In genomic region chr1:41242645-41243171, GRCh38 we compare ENCODE assay signal across 8 cellular contexts. TPM values are rescaled to one million over a fixed set of nuclear protein-coding genes. Genes with fewer than 3 reads are reported as not detected.
DNase-seq lines count a peak whose midpoint lies in the region; ATAC-seq and TF ChIP-seq lines count a peak whose summit lies in the region.

No MANE protein-coding gene starts in this region.

- H3K4me3 ChIP-seq in OCI-LY7 (ENCODE audit: low read depth, low read length, poor library complexity, severe bottlenecking) (peak overlapping the region; percentile 69), endodermal cell (ENCODE audit: low read length) (peak overlapping the region; percentile 72), neural progenitor cell (peak overlapping the region; percentile 94)

- peaks cover 30% of the 10 kb centered on the region; the same call in 1 of the 2 replicates for H3K79me2 ChIP-seq in OCI-LY7 (ENCODE audit: insufficient read depth, low read depth, low read length)
- H3K79me2 ChIP-seq in neural progenitor cell (ENCODE audit: low read depth): peaks cover 26% of the 10 kb centered on the region

- CTCF ChIA-PET in OCI-LY7 (lab: Charles Lee; ENCODE audit: unreplicated experiment): no interaction called here

- DNase-seq in CD14-positive monocyte (ENCODE audit: low spot score): no peak
- no peak for DNase-seq in OCI-LY7 (ENCODE audit: low spot score)
- no peak for DNase-seq in endodermal cell
- peak; percentile 3 for DNase-seq in neural progenitor cell (ENCODE audit: low spot score)
- DNase-seq in SHP77 treated with DMSO at 0.1 percent for 48 hours (lab: John Stamatoyannopoulos, UW): no peak
- no peak for DNase-seq in HT-29 (ENCODE audit: low spot score)

- peak overlapping the region; percentile 84 for H2AFZ ChIP-seq in OCI-LY7 (ENCODE audit: low read length)
- peak overlapping the region; percentile 86 for H2AFZ ChIP-seq in neural progenitor cell (replicated peaks)

- H3K36me3 ChIP-seq in OCI-LY7 (ENCODE audit: insufficient read depth, low read length) (no peaks in the 10 kb centered on the region), endodermal cell (ENCODE audit: control insufficient read depth, insufficient read depth, low read length) (no peaks in the 10 kb centered on the region), neural progenitor cell (no peaks in the 10 kb centered on the region)

- peak overlapping the region; percentile 74 to 79 for H3K4me3 Mint-ChIP-seq in CD14-positive monocyte
- H3K4me3 Mint-ChIP-seq in endodermal cell: peak overlapping the region; percentile 52
- peak overlapping the region; percentile 87 for H3K4me3 Mint-ChIP-seq in neural progenitor cell

- H3K27me3 Mint-ChIP-seq in CD14-positive monocyte (ENCODE audit: low read depth in 3 of 3) (no peaks in the 10 kb centered on the region), endodermal cell (ENCODE audit: insufficient read depth) (peaks cover 33% of the 10 kb centered on the region), neural progenitor cell (ENCODE audit: insufficient read depth, low read depth) (peaks cover 11% of the 10 kb centered on the region)

- peaks cover 25% of the 10 kb centered on the region for H3F3A ChIP-seq in neural progenitor cell (ENCODE audit: low read depth)

- H3K27ac ChIP-seq in OCI-LY7 (ENCODE audit: low read depth, low read length, poor library complexity, severe bottlenecking) (peak overlapping the region; percentile 69), endodermal cell (ENCODE audit: low read depth, low read length) (peak overlapping the region; percentile 45), neural progenitor cell (no peak overlapping the region)

- H3K9me3 Mint-ChIP-seq in CD14-positive monocyte (no peaks in the 10 kb centered on the region), endodermal cell (no peaks in the 10 kb centered on the region), neural progenitor cell (no peaks in the 10 kb centered on the region)

- peak; percentile 2 for ATAC-seq in GM21447 (IDR thresholded peaks at IDR 0.05; ENCODE audit: unreplicated experiment)
- no peak for ATAC-seq in HG03378 (IDR thresholded peaks at IDR 0.05; ENCODE audit: unreplicated experiment)

- H3K4me1 ChIP-seq in OCI-LY7 (ENCODE audit: insufficient read depth, low read length, poor library complexity, severe bottlenecking) (peaks cover 44% of the 10 kb centered on the region), endodermal cell (ENCODE audit: control insufficient read depth, insufficient read depth, low read length) (peaks cover 3% of the 10 kb centered on the region), neural progenitor cell (peaks cover 18% of the 10 kb centered on the region)

- H3K27ac Mint-ChIP-seq in CD14-positive monocyte (peak overlapping the region in 3 of 7 donors; percentile 32 to 72 (median 49)), endodermal cell (no peak overlapping the region), neural progenitor cell (peak overlapping the region; percentile 85)

- peaks cover 25% of the 10 kb centered on the region for H3K4me1 Mint-ChIP-seq in CD14-positive monocyte
- peaks cover 29% of the 10 kb centered on the region for H3K4me1 Mint-ChIP-seq in endodermal cell
- H3K4me1 Mint-ChIP-seq in neural progenitor cell: peaks cover 13% of the 10 kb centered on the region

- TF ChIP-seq CTCF in CD14-positive monocyte (IDR thresholded peaks at IDR 0.05): no peak
- TF ChIP-seq CTCF in OCI-LY7 (conservative IDR thresholded peaks at IDR 0.05; ENCODE audit: low read length): no peak
- no peak for TF ChIP-seq CTCF in endodermal cell (conservative IDR thresholded peaks at IDR 0.05)
- no peak for TF ChIP-seq CTCF in neural progenitor cell (IDR thresholded peaks at IDR 0.05)

- H3K9ac ChIP-seq in endodermal cell (ENCODE audit: extremely low read depth, low read length, poor library complexity, severe bottlenecking) (peak overlapping the region; percentile 32), neural progenitor cell (no peak overlapping the region)

- H4K20me1 ChIP-seq in OCI-LY7 (ENCODE audit: insufficient read depth, low read length) (peaks cover 16% of the 10 kb centered on the region; the same call in 1 of the 2 replicates), neural progenitor cell (ENCODE audit: low read depth) (peaks cover 31% of the 10 kb centered on the region)

- peaks cover 39% of the 10 kb centered on the region for H3K27me3 ChIP-seq in endodermal cell (ENCODE audit: control insufficient read depth, insufficient read depth, low read length, poor library complexity, severe bottlenecking)
- no peaks in the 10 kb centered on the region for H3K27me3 ChIP-seq in neural progenitor cell

- 73 to 79% methylated on average over 10 to 16 of the region's 16 CpGs for WGBS in endodermal cell (ENCODE audit: insufficient coverage in 1 of 2, insufficient read length in 1 of 2), 2 experiments

- H3K9me3 ChIP-seq in OCI-LY7 (ENCODE audit: low read length) (no peaks in the 10 kb centered on the region), endodermal cell (ENCODE audit: control insufficient read depth, low read length) (no peaks in the 10 kb centered on the region), neural progenitor cell (ENCODE audit: low read depth) (no peaks in the 10 kb centered on the region)

- no TSS peak for BruUV-seq in OCI-LY7 (replicated peaks; lab: Mats Ljungman, UMichigan)

- intact Hi-C loops in CD14-positive monocyte (cut with micrococcal nuclease) (no loop called here), OCI-LY7 (cut with micrococcal nuclease; ENCODE audit: unreplicated experiment) (loop anchor here (10.0 kb wide), 1 partner anchor 218 kb away; the partner anchor contains the start of gene SLFNL1)

- H3K9me2 ChIP-seq in OCI-LY7 (ENCODE audit: insufficient read depth, low read length): no peaks in the 10 kb centered on the region

- no peaks in the 10 kb centered on the region for H3K36me3 Mint-ChIP-seq in CD14-positive monocyte
- no peaks in the 10 kb centered on the region for H3K36me3 Mint-ChIP-seq in endodermal cell (ENCODE audit: low read depth)
- no peaks in the 10 kb centered on the region for H3K36me3 Mint-ChIP-seq in neural progenitor cell

- POLR2A ChIA-PET in OCI-LY7 (lab: Charles Lee): interaction anchor here (0.6 to 0.7 kb wide), 2 partner anchors 293 to 693 kb away, joined by 3 read pairs; no protein-coding TSS in a partner anchor

- H3K4me2 ChIP-seq in OCI-LY7 (ENCODE audit: low read length) (peak overlapping the region; percentile 68), neural progenitor cell (peak overlapping the region; percentile 80)

RNA-seq across cellular contexts. Expression of gene SCMH1, which starts 0.6 kb away (rescaled TPM):
- polyA plus RNA-seq in CD14-positive monocyte: under 1 TPM; 0.66 to 0.74 TPM
- 47.0 and 59.3 TPM in 2 replicates for total RNA-seq in OCI-LY7 (2014; rRNA removed; shearing (Covaris generic))
- 45.2 and 47.7 TPM in 2 replicates for total RNA-seq in OCI-LY7 (2022)
- total RNA-seq in endodermal cell: 10 to 100 TPM; 16.4 to 18.3 TPM
- 35.8 TPM for polyA plus RNA-seq in endodermal cell (2013, experiment 1 of 2)
- polyA plus RNA-seq in endodermal cell (2013, experiment 2 of 2): 35.7 TPM
- 16.1 and 39.9 TPM in 2 replicates for total RNA-seq in neural progenitor cell (ENCODE audit: low replicate concordance)
- total RNA-seq in HT-29 (2014; rRNA removed; shearing (Covaris generic)): 24.7 and 31.2 TPM in 2 replicates
